ENCODE assay signal across 9 cellular contexts in genomic region chr3:119700269-119700919, GRCh38. TPM values are rescaled to one million over a fixed set of nuclear protein-coding genes. Genes with fewer than 3 reads are reported as not detected.
DNase-seq lines count a peak whose midpoint lies in the region; ATAC-seq and TF ChIP-seq lines count a peak whose summit lies in the region.
"Had no signal": no experiment of that assay in that cellular context is flagged by ENCODE, and none has a peak within 500 bp of the region (broad histone marks: within the 10 kb centered on the region; RNA-seq: fewer than 3 reads in every experiment).

No MANE protein-coding gene starts in this region.

- no peak overlapping the region; the same call in 1 of the 2 replicates for H3K4me3 ChIP-seq in GM12865 (ENCODE audit: low read depth, low read length)
- no peak overlapping the region for H3K4me3 ChIP-seq in HCT116 (replicated peaks in 1 of 2; ENCODE audit: low read depth in 1 of 2, low read length in 2 of 2)
- no peak overlapping the region for H3K4me3 ChIP-seq in SU-DHL-6 (ENCODE audit: insufficient read depth, low read length, poor library complexity, severe bottlenecking)
- no peak overlapping the region for H3K4me3 ChIP-seq in hepatocyte
- H3K4me3 ChIP-seq in left lung = no peak overlapping the region

- H3K36me3 Mint-ChIP-seq in glutamatergic neuron (ENCODE audit: unreplicated experiment) = no peaks in the 10 kb centered on the region

- H3K4me2 ChIP-seq in HCT116 (ENCODE audit: low read length) (0 out of 2 replicates have a peak overlapping the region, but pooled peaks have one; percentile 2), SU-DHL-6 (ENCODE audit: low read depth, low read length, poor library complexity, severe bottlenecking) (no peak overlapping the region), hepatocyte (no peak overlapping the region)

- H3K9me3 ChIP-seq in HCT116 (ENCODE audit: control insufficient read depth in 1 of 2, insufficient read depth in 1 of 2, low read depth in 1 of 2, low read length in 2 of 2) (no peaks in the 10 kb centered on the region), SU-DHL-6 (ENCODE audit: insufficient read depth, low read length) (no peaks in the 10 kb centered on the region), hepatocyte (ENCODE audit: low read depth) (no peaks in the 10 kb centered on the region), left lung (peaks cover 0 to 7% of the 10 kb centered on the region in 2 donors)

- H3K27ac Mint-ChIP-seq in glutamatergic neuron (ENCODE audit: unreplicated experiment) = no peak overlapping the region

- RAD21 ChIA-PET in HCT116 (lab: Charles Lee; ENCODE audit: low non-redundant PET in 1 of 2, low total read pairs in 2 of 2, uncharacterized antibody in 2 of 2, unreplicated experiment in 2 of 2) = no interaction called here

- intact Hi-C loops in HCT116 (cut with micrococcal nuclease) (no loop called here), left lung (cut with DNase I) (no loop called here)

- ATAC-seq in HCT116 (no peak), GM19397 (IDR thresholded peaks at IDR 0.05; ENCODE audit: unreplicated experiment) (no peak), left lung (no peak)

- CTCF ChIA-PET in HCT116 (lab: Charles Lee) = interaction anchor here (1.6 kb wide), 1 partner anchor 459 kb away, joined by 3 read pairs; no protein-coding TSS in a partner anchor

- no TSS peak for BruUV-seq in HCT116 (replicated peaks; lab: Mats Ljungman, UMichigan)

- H3K4me3 Mint-ChIP-seq in glutamatergic neuron (ENCODE audit: unreplicated experiment) = no peak overlapping the region

- H3F3A ChIP-seq in SU-DHL-6 (ENCODE audit: insufficient read depth) = no peaks in the 10 kb centered on the region

- peak overlapping the region; percentile 74 for H2AFZ ChIP-seq in HCT116 (ENCODE audit: low read depth, low read length, poor library complexity, severe bottlenecking)
- peak overlapping the region; percentile 30 for H2AFZ ChIP-seq in SU-DHL-6 (ENCODE audit: low read depth, low read length, severe bottlenecking)
- H2AFZ ChIP-seq in hepatocyte = peak overlapping the region; percentile 38

- H3K9ac ChIP-seq in HCT116 (ENCODE audit: low read length) (no peak overlapping the region), SU-DHL-6 (ENCODE audit: low read length) (no peak overlapping the region)

- H3K4me1 ChIP-seq in HCT116 (ENCODE audit: control insufficient read depth in 1 of 2, insufficient read depth in 2 of 2, low read length in 2 of 2) (peaks cover 7 to 29% of the 10 kb centered on the region in 2 experiments; a peak in 3 of 4 replicates), hepatocyte (ENCODE audit: insufficient read depth) (no peaks in the 10 kb centered on the region), left lung (peaks cover 5 to 34% of the 10 kb centered on the region in 2 donors)

- H3K27ac ChIP-seq in HCT116 (ENCODE audit: low read depth, low read length) = no peak overlapping the region
- H3K27ac ChIP-seq in SU-DHL-6 (ENCODE audit: low read depth, low read length) = no peak overlapping the region
- H3K27ac ChIP-seq in hepatocyte = no peak overlapping the region
- peak overlapping the region in 1 of 2 donors; percentile 74 for H3K27ac ChIP-seq in left lung

- no peaks in the 10 kb centered on the region for H3K4me1 Mint-ChIP-seq in glutamatergic neuron (ENCODE audit: low read depth, unreplicated experiment)

- peaks cover 3% of the 10 kb centered on the region for H3K9me3 Mint-ChIP-seq in glutamatergic neuron (ENCODE audit: unreplicated experiment)

- TF ChIP-seq POLR2A in HCT116 (IDR thresholded peaks at IDR 0.05; ENCODE audit: borderline replicate concordance, extremely low read depth, insufficient read depth, insufficient read length) = no peak

- H3K36me3 ChIP-seq in HCT116 (ENCODE audit: control insufficient read depth in 1 of 2, insufficient read depth in 2 of 2, low read length in 2 of 2) = no peaks in the 10 kb centered on the region
- no peaks in the 10 kb centered on the region for H3K36me3 ChIP-seq in SU-DHL-6 (ENCODE audit: low read length)
- H3K36me3 ChIP-seq in hepatocyte (replicated peaks; ENCODE audit: insufficient read depth, low read depth) = no peaks in the 10 kb centered on the region
- no peaks in the 10 kb centered on the region for H3K36me3 ChIP-seq in left lung

- H3K79me2 ChIP-seq in HCT116 (ENCODE audit: insufficient read depth, low read length) = no peaks in the 10 kb centered on the region
- H3K79me2 ChIP-seq in SU-DHL-6 (ENCODE audit: insufficient read depth, low read length) = no peaks in the 10 kb centered on the region
- H3K79me2 ChIP-seq in hepatocyte = no peaks in the 10 kb centered on the region

- DNase-seq in GM12865 (ENCODE audit: low read depth) (peak; percentile 87), HCT116 (ENCODE audit: low read depth, low spot score) (no peak), hepatocyte (ENCODE audit: low spot score) (peak; percentile 25), glutamatergic neuron (no peak), left lung (no peak), GOT3 (lab: John Stamatoyannopoulos, UW) (no peak)

- no peaks in the 10 kb centered on the region for H3K9me2 ChIP-seq in HCT116 (ENCODE audit: insufficient read depth)
- no peaks in the 10 kb centered on the region for H3K9me2 ChIP-seq in SU-DHL-6 (replicated peaks; ENCODE audit: insufficient read depth, low read length)
- H3K9me2 ChIP-seq in hepatocyte (replicated peaks; ENCODE audit: insufficient read depth) = no peaks in the 10 kb centered on the region

- TF ChIP-seq CTCF in GM12865 (IDR thresholded peaks at IDR 0.05; ENCODE audit: insufficient read depth, low read depth, low read length, missing control alignments) = no peak
- TF ChIP-seq CTCF in HCT116 (IDR thresholded peaks at IDR 0.05 in 2 of 3, conservative IDR thresholded peaks at IDR 0.05 in 1 of 3; ENCODE audit: borderline replicate concordance in 1 of 3, insufficient read depth in 1 of 3, low read depth in 2 of 3, low read length in 2 of 3) = no peak
- no peak for TF ChIP-seq CTCF in SU-DHL-6 (IDR thresholded peaks at IDR 0.05; ENCODE audit: insufficient read depth, low read length, poor library complexity, severe bottlenecking)
- no peak for TF ChIP-seq CTCF in hepatocyte (IDR thresholded peaks at IDR 0.05; ENCODE audit: poor library complexity)
- no peak for TF ChIP-seq CTCF in glutamatergic neuron (IDR thresholded peaks at IDR 0.05; ENCODE audit: partially characterized antibody, unreplicated experiment)
- TF ChIP-seq CTCF in left lung (IDR thresholded peaks at IDR 0.05) = no peak

- 97% methylated on average over 4 of the region's 4 CpGs for WGBS in hepatocyte (ENCODE audit: low lambda C conversion rate, missing lambda C conversion rate)

- no peaks in the 10 kb centered on the region for H3K27me3 ChIP-seq in HCT116 (ENCODE audit: insufficient read depth, low read length)
- H3K27me3 ChIP-seq in SU-DHL-6 (ENCODE audit: low read length) = no peaks in the 10 kb centered on the region
- H3K27me3 ChIP-seq in hepatocyte = no peaks in the 10 kb centered on the region
- H3K27me3 ChIP-seq in left lung = no peaks in the 10 kb centered on the region

- H4K20me1 ChIP-seq in HCT116 (ENCODE audit: insufficient read depth) (no peaks in the 10 kb centered on the region), SU-DHL-6 (ENCODE audit: low read depth, low read length) (no peaks in the 10 kb centered on the region), hepatocyte (ENCODE audit: insufficient read depth, poor library complexity, severe bottlenecking) (no peaks in the 10 kb centered on the region)

- TF ChIP-seq RAD21 in HCT116 (IDR thresholded peaks at IDR 0.05; ENCODE audit: low read depth) = no peak

- no peaks in the 10 kb centered on the region for H3K27me3 Mint-ChIP-seq in glutamatergic neuron (ENCODE audit: unreplicated experiment)

- POLR2A ChIA-PET in HCT116 (lab: Charles Lee) = no interaction called here

TF ChIP-seq in HCT116, 20 proteins besides CTCF, POLR2A, EP300 and RAD21:
- TF ChIP-seq ELF1 (IDR thresholded peaks at IDR 0.05; ENCODE audit: borderline replicate concordance, low read depth) (peak; percentile 47), ZNF274 (IDR thresholded peaks at IDR 0.05; ENCODE audit: low read depth, low read length) (no peak)

RNA-seq across cellular contexts. Expression of gene CFAP91, which starts 2.4 kb away (rescaled TPM):
- total RNA-seq in HCT116 (2021; ENCODE audit: unreplicated experiment) = 0.96 TPM
- polyA plus RNA-seq in HCT116 (2012) = 0.05 and 0.36 TPM in 2 replicates
- total RNA-seq in hepatocyte = 1.4 and 2.3 TPM in 2 replicates
- 0.77 TPM in 1 of 2 replicates, not detected in the other for polyA plus RNA-seq in hepatocyte
- 0.59 TPM for total RNA-seq in glutamatergic neuron (ENCODE audit: unreplicated experiment)
- total RNA-seq in left lung = 1 to 10 TPM; 1.1 to 5.6 TPM

RNA-seq across cellular contexts. Expression of gene COX17, which starts 23.2 kb away (rescaled TPM):
- total RNA-seq in HCT116 (2021; ENCODE audit: unreplicated experiment) (51.6 TPM), hepatocyte (27.0 and 28.3 TPM in 2 replicates), glutamatergic neuron (ENCODE audit: unreplicated experiment) (38.0 TPM), left lung (10 to 100 TPM; 46.2 to 49.6 TPM)
- polyA plus RNA-seq in HCT116 (2012) = 62.7 and 89.9 TPM in 2 replicates
- polyA plus RNA-seq in hepatocyte = 80.7 and 87.2 TPM in 2 replicates

RNA-seq across cellular contexts. Expression of gene POPDC2, which starts 40.0 kb away (rescaled TPM):
- total RNA-seq in HCT116 (2021; ENCODE audit: unreplicated experiment) (1.6 TPM), hepatocyte (2.7 and 3.9 TPM in 2 replicates), glutamatergic neuron (ENCODE audit: unreplicated experiment) (1.4 TPM), left lung (1 to 10 TPM; 1.3 to 3.4 TPM)
- polyA plus RNA-seq in HCT116 (2012) = 0.60 and 0.99 TPM in 2 replicates
- 1.2 and 1.6 TPM in 2 replicates for polyA plus RNA-seq in hepatocyte
- total RNA-seq: LHCN-M2 had no signal

Comparison
In these comparisons a context has a peak if more than half of its experiments do, and no peak if none do; other contexts are left out.
1. DNase-seq: peak in GM12865 (single experiment) and hepatocyte (single experiment); none in HCT116 (single experiment), glutamatergic neuron (single experiment), left lung (0 of 2) and GOT3 (single experiment).
2. Peak in every context shown above with its lines, with median percentiles within 50 percentile points of each other: H2AFZ ChIP-seq.